In the genomic region with DNA sequence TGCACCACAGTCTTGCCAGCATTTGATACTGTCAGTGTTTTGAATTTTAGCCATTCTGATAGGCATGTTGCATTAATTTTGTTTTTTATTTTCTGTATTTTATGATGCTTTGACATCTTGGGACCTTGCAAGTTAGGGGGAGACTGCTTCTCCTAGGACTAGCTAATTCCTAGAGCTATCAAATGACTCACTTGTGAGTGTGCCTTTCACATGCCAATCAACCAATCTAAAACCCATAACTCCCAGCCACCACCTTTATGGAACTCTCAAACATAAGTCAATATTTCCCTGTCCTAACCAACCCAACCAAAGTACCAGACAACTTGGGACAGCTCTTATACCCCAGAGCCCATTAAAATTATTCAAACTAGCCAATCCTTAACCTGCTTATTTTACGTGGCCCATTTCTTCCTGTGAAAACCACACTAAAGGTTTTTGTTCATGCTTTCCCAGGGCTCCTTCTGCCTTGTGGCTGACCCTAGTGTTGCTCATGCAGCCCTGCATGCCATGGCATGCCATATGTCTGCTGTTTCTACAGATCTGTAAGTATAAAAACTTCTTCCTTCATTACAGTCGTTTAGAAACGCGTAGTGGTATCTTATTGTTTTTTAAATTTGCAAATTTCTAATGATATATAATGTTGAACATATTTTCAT, we compare ENCODE assay signal across 19 cellular contexts.
DNase-seq lines count a peak whose midpoint lies in the region; ATAC-seq, FAIRE-seq and TF ChIP-seq lines count a peak whose summit lies in the region.
"Had no signal": no experiment of that assay in that cellular context is flagged by ENCODE, and none has a peak within 500 bp of the region (broad histone marks: within the 10 kb centered on the region; RNA-seq: fewer than 3 reads in every experiment).

No MANE protein-coding gene starts in this region.

- WGBS in K562 (ENCODE audit: insufficient coverage, low coverage, missing lambda C conversion rate), result 51% methylated on average over 4 of the region's 4 CpGs

- no TSS peak for BruUV-seq in K562 (replicated peaks; lab: Mats Ljungman, UMichigan)

- H3K4me2 ChIP-seq in DND-41 (ENCODE audit: insufficient read depth, low read length) (peak overlapping the region; percentile 53), K562 (ENCODE audit: insufficient read depth, low read length) (no peak overlapping the region)

- H4K20me1 ChIP-seq in DND-41 (ENCODE audit: insufficient read depth, low read length) (no peaks in the 10 kb centered on the region), K562 (replicated peaks; ENCODE audit: control insufficient read depth, insufficient read depth, low read length) (no peaks in the 10 kb centered on the region)

- H3K4me1 ChIP-seq in DND-41 (ENCODE audit: insufficient read depth, low read length) (peaks cover 69% of the 10 kb centered on the region), K562 (replicated peaks in 1 of 2; ENCODE audit: control insufficient read depth in 2 of 2, insufficient read depth in 2 of 2, low read length in 2 of 2) (no peaks in the 10 kb centered on the region)

- H3K27me3 ChIP-seq in DND-41 (ENCODE audit: insufficient read depth, low read length, poor library complexity), result no peaks in the 10 kb centered on the region
- no peaks in the 10 kb centered on the region for H3K27me3 ChIP-seq in K562 (ENCODE audit: control insufficient read depth in 2 of 2, insufficient read depth in 2 of 2, low read length in 2 of 2)

- DNase-seq in DND-41, result peak; percentile 74
- peak; percentile 3 for DNase-seq in LHCN-M2 (ENCODE audit: low read depth)
- no peak for DNase-seq in K562 (ENCODE audit: extremely low read depth in 1 of 4, low spot score in 3 of 4)
- no peak for DNase-seq in NAMALWA (ENCODE audit: low spot score)
- no peak for DNase-seq in activated CD4-positive, alpha-beta T cell treated with anti-CD3 and anti-CD28 coated beads, Interleukin-2, amount 50 U/mL, for 4 hours
- no peak for DNase-seq in urothelium cell line (ENCODE audit: low spot score)
- DNase-seq in stimulated activated CD4-positive, alpha-beta T cell treated with anti-CD3 and anti-CD28 coated beads, Interleukin-4, amount 100 ng/mL, for 24 hours, result no peak
- DNase-seq: 8988T; AML-193; C1 segment of cervical spinal cord; CD8-positive, alpha-beta T cell; NCI-H1092 treated with DMSO at 0.1 percent for 48 hours; NCI-H1436 treated with DMSO at 0.1 percent for 48 hours; NCI-H1930; NCI-H510A had no signal

- peak overlapping the region; percentile 38; the same call in 1 of the 2 replicates for H2AFZ ChIP-seq in DND-41 (ENCODE audit: low read depth, low read length)
- no peak overlapping the region for H2AFZ ChIP-seq in K562 (ENCODE audit: low read depth, low read length)

- H3K4me3 ChIP-seq in DND-41 (ENCODE audit: low read depth in 1 of 2, low read length in 2 of 2), result no peak overlapping the region
- H3K4me3 ChIP-seq in K562, result no peak overlapping the region

- intact Hi-C loops in K562 (cut with micrococcal nuclease), result no loop called here

- H3K9me3 ChIP-seq in DND-41 (ENCODE audit: insufficient read depth, low read length, severe bottlenecking) (peaks cover 12% of the 10 kb centered on the region), K562 (replicated peaks; ENCODE audit: control insufficient read depth, insufficient read depth, low read depth, low read length) (no peaks in the 10 kb centered on the region)

- no peak for TF ChIP-seq CTCF in DND-41 (IDR thresholded peaks at IDR 0.05; ENCODE audit: borderline replicate concordance, extremely low read depth, low read length, poor library complexity, severe bottlenecking)
- TF ChIP-seq CTCF in K562 (IDR thresholded peaks at IDR 0.05 in 2 of 3, conservative IDR thresholded peaks at IDR 0.05 in 1 of 3; ENCODE audit: insufficient read depth in 2 of 3, low read depth in 1 of 3, low read length in 3 of 3), result no peak

- in situ Hi-C loops in K562 (cut with MboI), result no loop called here

- TF ChIP-seq EP300 in K562 (IDR thresholded peaks at IDR 0.05; ENCODE audit: low read length), result no peak

- H3K79me2 ChIP-seq in DND-41 (ENCODE audit: insufficient read depth, low read length), result peaks cover 6% of the 10 kb centered on the region; the same call in 1 of the 2 replicates
- no peaks in the 10 kb centered on the region for H3K79me2 ChIP-seq in K562 (ENCODE audit: control insufficient read depth, insufficient read depth, low read length)

- H3K36me3 ChIP-seq in DND-41 (ENCODE audit: insufficient read depth, low read length) (no peaks in the 10 kb centered on the region; the same call in 1 of the 2 replicates), K562 (ENCODE audit: control insufficient read depth, insufficient read depth, low read length) (no peaks in the 10 kb centered on the region)

- peak overlapping the region; percentile 74 for H3K27ac ChIP-seq in DND-41 (ENCODE audit: low read length)
- H3K27ac ChIP-seq in K562 (ENCODE audit: extremely low read depth, low read depth, low read length), result no peak overlapping the region

- CTCF ChIA-PET in K562 (lab: Yijun Ruan, JAX; ENCODE audit: low intra/inter-chr PET ratio), result no interaction called here

- POLR2A ChIA-PET in K562 (lab: Yijun Ruan, JAX), result no interaction called here

- H3K9ac ChIP-seq in DND-41 (ENCODE audit: low read depth, low read length) (peak overlapping the region; percentile 45), K562 (ENCODE audit: insufficient read depth in 1 of 2, low read depth in 2 of 2, low read length in 2 of 2) (no peak overlapping the region)

- no peak for TF ChIP-seq RAD21 in K562 (CRISPR knock-in tag; conservative IDR thresholded peaks at IDR 0.05 in 1 of 2, IDR thresholded peaks at IDR 0.05 in 1 of 2)

- ATAC-seq in DND-41 (ENCODE audit: insufficient read depth, low read depth) (peak; percentile 82), K562 (no peak), esophagus mucosa (peak; percentile 87)
- ATAC-seq: CD8-positive, alpha-beta T cell; SK-N-SH treated with all-trans-retinoic acid at 6 μM for 48 hours had no signal

- no peaks in the 10 kb centered on the region for H3K9me1 ChIP-seq in K562 (ENCODE audit: control insufficient read depth, insufficient read depth, low read length)

- FAIRE-seq in K562 (lab: Jason Lieb, UNC) (no peak), urothelium cell line (lab: Jason Lieb, UNC) (no peak)
- FAIRE-seq: GM12892, H1 had no signal

- TF ChIP-seq POLR2A in K562 (conservative IDR thresholded peaks at IDR 0.05), result no peak

TF ChIP-seq in K562, 482 proteins besides CTCF, POLR2A, EP300 and RAD21:
- TF ChIP-seq KLF6 (CRISPR knock-in tag; IDR thresholded peaks at IDR 0.05; ENCODE audit: borderline replicate concordance) (no peak), RBM25 (IDR thresholded peaks at IDR 0.05; ENCODE audit: low read depth, low read length, severe bottlenecking) (peak; percentile 39), HNRNPH1 (optimal IDR thresholded peaks at IDR 0.05; ENCODE audit: low read depth, low read length) (no peak)

Comparison
In these comparisons a context has a peak if more than half of its experiments do, and no peak if none do; other contexts are left out.
1. DNase-seq: peak in DND-41 (single experiment) and LHCN-M2 (single experiment); none in K562 (0 of 4), NAMALWA (single experiment), activated CD4-positive, alpha-beta T cell treated with anti-CD3 and anti-CD28 coated beads, Interleukin-2, amount 50 U/mL, for 4 hours (0 of 2), urothelium cell line (single experiment) and stimulated activated CD4-positive, alpha-beta T cell treated with anti-CD3 and anti-CD28 coated beads, Interleukin-4, amount 100 ng/mL, for 24 hours (single experiment).